8 cellular contexts compared by ENCODE assay signal in genomic region chr16:26433807-26434206, GRCh38.
"Had no signal": no experiment of that assay in that cellular context is flagged by ENCODE, and none has a peak within 500 bp of the region (broad histone marks: within the 10 kb centered on the region; RNA-seq: fewer than 3 reads in every experiment).

No MANE protein-coding gene starts in this region.

- DNase-seq: GDM1, GF-D8 had no signal

- FAIRE-seq: G401.6, GM12878, GM12891, GM12892, GM18507, GM19239 had no signal

- H3K4me3 ChIP-seq: GM12878 had no signal

- ATAC-seq: GM12878 had no signal
